In genomic region chr14:99887407-99887806, GRCh38 we compare ENCODE assay signal across 22 cellular contexts.
"Had no signal": no experiment of that assay in that cellular context is flagged by ENCODE, and none has a peak within 500 bp of the region (broad histone marks: within the 10 kb centered on the region; RNA-seq: fewer than 3 reads in every experiment).

No MANE protein-coding gene starts in this region.

- H3K4me1 Mint-ChIP-seq: immature natural killer cell, memory B cell, mesothelial cell of epicardium, natural killer cell had no signal

- H3K36me3 Mint-ChIP-seq: immature natural killer cell, memory B cell, mesothelial cell of epicardium, natural killer cell had no signal

- H3K9me3 ChIP-seq: esophagus squamous epithelium, gastroesophageal sphincter, left ventricle myocardium inferior, lower lobe of right lung, ovary, suprapubic skin, thyroid gland, upper lobe of left lung, uterus had no signal

- H3K4me3 Mint-ChIP-seq: immature natural killer cell, memory B cell, mesothelial cell of epicardium, natural killer cell, neural crest cell had no signal

- H3K27me3 ChIP-seq: esophagus squamous epithelium, gastroesophageal sphincter, ovary, suprapubic skin, thyroid gland, upper lobe of left lung, uterus had no signal

- H3K4me2 ChIP-seq: smooth muscle cell had no signal

- H3K9me3 Mint-ChIP-seq: immature natural killer cell, memory B cell, mesothelial cell of epicardium, natural killer cell, neural crest cell had no signal

- FAIRE-seq: keratinocyte had no signal

- ATAC-seq: natural killer cell, right cardiac atrium had no signal

- DNase-seq: dermis blood vessel endothelial cell; esophagus squamous epithelium; foreskin fibroblast; glutamatergic neuron; immature natural killer cell; left ventricle myocardium inferior; lower lobe of right lung; natural killer cell; ovary; stimulated activated CD4-positive, alpha-beta T cell treated with anti-CD3 and anti-CD28 coated beads, Interleukin-2, amount 100 ng/mL, for 48 hours; stimulated activated naive CD4-positive, alpha-beta T cell treated with Interleukin-2 at 50 U/mL for 16 hours; thyroid gland; uterus had no signal

- H3K4me3 ChIP-seq: esophagus squamous epithelium, gastroesophageal sphincter, left ventricle myocardium inferior, lower lobe of right lung, ovary, smooth muscle cell, suprapubic skin, thyroid gland, upper lobe of left lung, uterus had no signal

- H3K27ac ChIP-seq: esophagus squamous epithelium, gastroesophageal sphincter, left ventricle myocardium inferior, lower lobe of right lung, ovary, suprapubic skin, thyroid gland, upper lobe of left lung, uterus had no signal

- H3K4me1 ChIP-seq: esophagus squamous epithelium, left ventricle myocardium inferior, lower lobe of right lung, suprapubic skin, thyroid gland, upper lobe of left lung had no signal

- H3K36me3 ChIP-seq: esophagus squamous epithelium, left ventricle myocardium inferior, ovary, suprapubic skin, thyroid gland, uterus had no signal
